Comparison of ENCODE assay signal across 8 cellular contexts in the genomic region with DNA sequence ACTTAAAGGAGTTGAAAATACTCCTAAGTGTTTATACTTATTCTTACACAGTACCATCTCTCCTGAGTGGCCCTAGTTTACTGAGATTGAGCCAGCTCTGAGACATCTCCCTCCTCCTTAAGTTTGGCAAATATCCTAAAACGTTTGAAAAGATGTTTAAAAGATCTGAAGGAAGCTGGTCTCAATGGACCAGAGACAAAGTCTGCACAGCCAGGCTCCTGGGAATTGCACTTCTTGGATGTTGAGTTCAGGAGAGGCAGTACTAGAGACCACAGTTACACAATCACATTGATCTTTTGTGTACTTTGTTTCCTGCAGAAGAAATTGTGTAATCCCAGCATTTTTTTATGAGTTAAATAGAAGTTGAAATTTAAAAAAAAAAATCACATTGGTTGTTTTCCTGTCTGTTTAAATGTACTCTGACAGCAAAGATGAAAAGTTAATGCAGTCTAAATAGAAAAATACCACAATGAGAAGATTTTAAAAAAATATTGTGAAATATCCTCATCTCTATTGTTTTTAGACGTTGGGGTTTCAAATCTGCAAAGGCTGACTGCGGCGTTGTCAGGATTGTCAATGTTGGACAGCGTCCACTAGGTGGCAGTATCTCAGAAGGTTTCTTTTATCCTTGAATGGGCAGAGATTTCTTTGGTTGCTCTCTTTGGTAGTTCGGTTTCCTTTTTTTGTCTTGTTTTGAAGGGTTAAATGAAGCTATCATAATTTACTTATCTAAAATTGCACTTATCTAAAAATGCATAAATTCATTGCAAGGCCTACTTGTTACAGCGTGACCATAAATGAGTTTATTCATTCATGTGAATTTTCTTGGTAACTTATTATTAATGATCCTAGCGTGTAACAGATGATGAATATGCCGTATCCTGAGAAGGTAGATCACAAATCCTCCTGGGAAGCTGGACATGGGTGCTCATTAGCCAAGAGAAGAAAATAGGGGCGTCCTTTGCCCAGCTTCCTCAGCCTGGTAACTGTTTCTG. TPM values are rescaled to one million over a fixed set of nuclear protein-coding genes. Genes with fewer than 3 reads are reported as not detected.
DNase-seq lines count a peak whose midpoint lies in the region; ATAC-seq, FAIRE-seq and TF ChIP-seq lines count a peak whose summit lies in the region.

No MANE protein-coding gene starts in this region.

- no peak overlapping the region for H3K4me3 ChIP-seq in A673 (ENCODE audit: low read depth, low read length, poor library complexity, severe bottlenecking)
- H3K4me3 ChIP-seq in MG63, result no peak overlapping the region
- H3K4me3 ChIP-seq in adrenal gland, result no peak overlapping the region
- no peak overlapping the region for H3K4me3 ChIP-seq in retinal pigment epithelial cell (ENCODE audit: low read length)

- CTCF ChIA-PET in A673 (lab: Charles Lee), result interaction anchor here (0.7 to 1.0 kb wide), 2 partner anchors 23 to 64 kb away, joined by 3 read pairs; no protein-coding TSS in a partner anchor

- POLR2A ChIA-PET in A673 (lab: Charles Lee; ENCODE audit: low non-redundant PET), result no interaction called here

- H3K36me3 ChIP-seq in A673 (ENCODE audit: insufficient read depth, low read length, poor library complexity, severe bottlenecking), result no peaks in the 10 kb centered on the region
- H3K36me3 ChIP-seq in MG63, result no peaks in the 10 kb centered on the region
- no peaks in the 10 kb centered on the region for H3K36me3 ChIP-seq in adrenal gland (replicated peaks in 1 of 2)

- TF ChIP-seq CTCF in A673 (conservative IDR thresholded peaks at IDR 0.05; ENCODE audit: low read depth, low read length), result peak; percentile 89
- TF ChIP-seq CTCF in adrenal gland (IDR thresholded peaks at IDR 0.05), result peak; percentile 63 to 91 (median 78)
- peak; percentile 79 for TF ChIP-seq CTCF in retinal pigment epithelial cell (conservative IDR thresholded peaks at IDR 0.05; ENCODE audit: low read depth, low read length)

- TF ChIP-seq POLR2A in GM12891 (IDR thresholded peaks at IDR 0.05; ENCODE audit: low read depth, low read length) (no peak), adrenal gland (IDR thresholded peaks at IDR 0.05) (no peak)

- H3K4me1 ChIP-seq in A673 (ENCODE audit: insufficient read depth, low read length, poor library complexity, severe bottlenecking) (no peaks in the 10 kb centered on the region), adrenal gland (replicated peaks in 1 of 2) (peaks cover 0 to 4% of the 10 kb centered on the region in 2 donors)

- DNase-seq in A673 (ENCODE audit: low spot score), result peak; percentile 77
- DNase-seq in GM12891 (ENCODE audit: insufficient read length, low spot score), result peak; percentile 16
- peak; percentile 28 for DNase-seq in MG63
- peak; percentile 69 for DNase-seq in SK-N-DZ (ENCODE audit: low spot score)
- peak; percentile 36 to 78 (median 48) for DNase-seq in adrenal gland
- peak; percentile 48 for DNase-seq in left cardiac atrium
- DNase-seq in retinal pigment epithelial cell (ENCODE audit: low read depth), result peak; percentile 8

- ATAC-seq in left cardiac atrium, result peak; percentile 30 to 62
- ATAC-seq in HG02763 (IDR thresholded peaks at IDR 0.05; ENCODE audit: unreplicated experiment), result no peak

- WGBS in adrenal gland, 4 donors, result 24 to 29% (median 28%) methylated on average over 10 of the region's 10 CpGs

- peak; percentile 90 for FAIRE-seq in GM12891 (lab: Jason Lieb, UNC)

- no peak overlapping the region for H3K27ac ChIP-seq in A673 (ENCODE audit: low read depth, low read length, poor library complexity, severe bottlenecking)
- no peak overlapping the region for H3K27ac ChIP-seq in adrenal gland

- intact Hi-C loops in A673 (cut with micrococcal nuclease; ENCODE audit: unreplicated experiment), result loop anchor here (5.0 kb wide), 1 partner anchor 1207 kb away; no protein-coding TSS in a partner anchor
- intact Hi-C loops in adrenal gland (cut with DNase I), result loop anchor here in 1 of 2 donors (10.0 kb wide), 1 partner anchor 1210 kb away; no protein-coding TSS in a partner anchor
- intact Hi-C loops in left cardiac atrium (cut with DNase I), result loop anchor here (5.0 to 10.0 kb wide), 4 partner anchors 537 to 1280 kb away; a partner anchor contains a TSS

- H3K9me3 ChIP-seq in A673 (ENCODE audit: low read depth, low read length, poor library complexity, severe bottlenecking), result no peaks in the 10 kb centered on the region
- H3K9me3 ChIP-seq in MG63, result no peaks in the 10 kb centered on the region
- H3K9me3 ChIP-seq in adrenal gland (replicated peaks in 1 of 3), result no peaks in the 10 kb centered on the region

- peaks cover 29% of the 10 kb centered on the region for H3K27me3 ChIP-seq in A673 (replicated peaks; ENCODE audit: insufficient read depth, low read depth, low read length, poor library complexity)
- H3K27me3 ChIP-seq in MG63, result no peaks in the 10 kb centered on the region
- no peaks in the 10 kb centered on the region for H3K27me3 ChIP-seq in adrenal gland

- no TSS peak for BruUV-seq in A673 (replicated peaks; lab: Mats Ljungman, UMichigan)

TF ChIP-seq in GM12891, 5 proteins besides CTCF, POLR2A, EP300 and RAD21:
- TF ChIP-seq SPI1 (IDR thresholded peaks at IDR 0.05; ENCODE audit: low read depth, low read length) (no peak), PAX5 (IDR thresholded peaks at IDR 0.05; ENCODE audit: insufficient read depth, low read length, severe bottlenecking) (no peak), TAF1 (IDR thresholded peaks at IDR 0.05; ENCODE audit: low read depth, low read length) (no peak), POU2F2 (IDR thresholded peaks at IDR 0.05; ENCODE audit: low read depth, low read length) (no peak), POLR2AphosphoS5 (IDR thresholded peaks at IDR 0.05; ENCODE audit: low read depth, low read length) (no peak)
TF ChIP-seq in GM12891: peak in this region for 0.

RNA-seq across cellular contexts. Expression of a gene that starts 20.9 kb away (rescaled TPM):
- not detected in 2 replicates for total RNA-seq in A673 (2021)
- polyA plus RNA-seq in GM12891 (2012; ENCODE audit: low read depth, missing spikeins), result 22.4 TPM
- total RNA-seq in MG63 (2014; rRNA removed; shearing (Covaris generic); ENCODE audit: low replicate concordance), result not detected in 2 replicates
- not detected in 2 replicates for polyA plus RNA-seq in SK-N-DZ (2014; cell fraction: cytosol; rRNA removed)
- not detected in 2 replicates for polyA plus RNA-seq in SK-N-DZ (2014; cell fraction: nucleus; rRNA removed)
- total RNA-seq in adrenal gland, result not detected
- polyA plus RNA-seq in adrenal gland, result not detected
- not detected for total RNA-seq in left cardiac atrium

Comparison
In these comparisons a context has a peak if more than half of its experiments do, and no peak if none do; other contexts are left out.
1. DNase-seq: peak in every context shown above with its lines; median percentile 77 in A673; 69 in SK-N-DZ; 48 in adrenal gland; 48 in left cardiac atrium; 28 in MG63; 16 in GM12891; 8 in retinal pigment epithelial cell.